8 cellular contexts compared by ENCODE assay signal in the genomic region with DNA sequence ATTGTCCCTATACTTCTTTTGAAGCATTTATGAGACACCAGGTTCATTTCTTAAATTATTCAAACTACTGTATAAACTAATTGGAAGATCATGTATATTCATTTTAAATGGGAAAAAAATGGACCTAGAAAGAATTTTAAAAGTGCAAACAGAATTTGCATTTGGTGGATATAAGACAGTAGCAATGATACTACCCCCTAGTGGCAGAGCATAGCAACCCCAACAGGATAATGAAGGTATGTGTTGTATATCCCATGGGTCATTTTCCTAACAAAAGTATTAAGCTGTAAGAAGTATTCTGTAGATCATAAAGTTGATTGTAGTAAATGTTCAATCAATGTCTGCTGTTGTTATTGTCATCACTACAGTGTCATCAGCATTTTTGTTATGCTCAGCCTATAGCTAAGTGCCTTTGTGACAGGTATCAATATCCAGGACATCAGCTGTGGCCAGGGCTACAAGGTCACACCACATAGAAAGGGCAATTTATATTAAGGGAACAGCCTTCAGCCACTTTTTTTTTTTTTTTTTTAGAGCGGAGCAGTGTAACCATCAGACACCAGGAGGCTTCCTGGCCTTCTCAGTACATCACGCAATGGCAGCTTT.
A peak's percentile ranks its signal among the peaks of the same experiment; 100 is the strongest.
DNase-seq lines count a peak whose midpoint lies in the region; ATAC-seq and TF ChIP-seq lines count a peak whose summit lies in the region.

No MANE protein-coding gene starts in this region.

- H3K27ac Mint-ChIP-seq in CD14-positive monocyte = no peak overlapping the region
- H3K27ac Mint-ChIP-seq in activated T-helper 17 cell treated with anti-CD3 and anti-CD28 coated beads, Interleukin-2, amount 50 U/mL, for 72 hours = no peak overlapping the region
- no peak overlapping the region for H3K27ac Mint-ChIP-seq in stimulated activated naive CD8-positive, alpha-beta T cell treated with anti-CD3 and anti-CD28 coated beads, Interleukin-15, amount 100 ng/mL, for 72 hours

- intact Hi-C loops in CD14-positive monocyte (cut with micrococcal nuclease) = loop anchor here in 1 of 2 donors (10.0 kb wide), 1 partner anchor 455 kb away; no protein-coding TSS in a partner anchor

- no peaks in the 10 kb centered on the region for H3K36me3 Mint-ChIP-seq in CD14-positive monocyte
- H3K36me3 Mint-ChIP-seq in activated T-helper 17 cell treated with anti-CD3 and anti-CD28 coated beads, Interleukin-2, amount 50 U/mL, for 72 hours (ENCODE audit: low read depth) = no peaks in the 10 kb centered on the region

- DNase-seq in CD14-positive monocyte (ENCODE audit: low spot score) (no peak), NCI-H345 treated with DMSO at 0.1 percent for 48 hours (lab: John Stamatoyannopoulos, UW; ENCODE audit: unreplicated experiment) (peak; percentile 22), iPS DF 19.7 (ENCODE audit: low read depth, low spot score) (peak; percentile 9), epidermal melanocyte (ENCODE audit: insufficient read length, low spot score) (no peak)
- DNase-seq in stimulated activated naive CD8-positive, alpha-beta T cell treated with anti-CD3 and anti-CD28 coated beads, Interleukin-15, amount 100 ng/mL, for 72 hours = peak; percentile 12 to 13

- H3K9me3 Mint-ChIP-seq in CD14-positive monocyte = no peaks in the 10 kb centered on the region
- no peaks in the 10 kb centered on the region for H3K9me3 Mint-ChIP-seq in activated T-helper 17 cell treated with anti-CD3 and anti-CD28 coated beads, Interleukin-2, amount 50 U/mL, for 72 hours
- no peaks in the 10 kb centered on the region for H3K9me3 Mint-ChIP-seq in stimulated activated naive CD8-positive, alpha-beta T cell treated with anti-CD3 and anti-CD28 coated beads, Interleukin-15, amount 100 ng/mL, for 72 hours

- TF ChIP-seq CTCF in CD14-positive monocyte (IDR thresholded peaks at IDR 0.05) (peak; percentile 90), GM12874 (IDR thresholded peaks at IDR 0.05; ENCODE audit: insufficient read depth, low read depth, low read length) (peak; percentile 68)

- H3K27me3 Mint-ChIP-seq in CD14-positive monocyte (ENCODE audit: low read depth in 3 of 3) = peaks cover 0 to 4% (median 3%) of the 10 kb centered on the region in 3 donors
- peaks cover 25% of the 10 kb centered on the region for H3K27me3 Mint-ChIP-seq in activated T-helper 17 cell treated with anti-CD3 and anti-CD28 coated beads, Interleukin-2, amount 50 U/mL, for 72 hours
- H3K27me3 Mint-ChIP-seq in stimulated activated naive CD8-positive, alpha-beta T cell treated with anti-CD3 and anti-CD28 coated beads, Interleukin-15, amount 100 ng/mL, for 72 hours = peaks cover 28% of the 10 kb centered on the region

- ATAC-seq in activated T-helper 17 cell treated with anti-CD3 and anti-CD28 coated beads, Interleukin-2, amount 50 U/mL, for 72 hours (replicated peaks) = peak; percentile 51
- peak; percentile 58 for ATAC-seq in stimulated activated naive CD8-positive, alpha-beta T cell treated with anti-CD3 and anti-CD28 coated beads, Interleukin-15, amount 100 ng/mL, for 72 hours
- no peak for ATAC-seq in GM18858 (IDR thresholded peaks at IDR 0.05; ENCODE audit: unreplicated experiment)

- H3K4me1 Mint-ChIP-seq in CD14-positive monocyte = no peaks in the 10 kb centered on the region
- H3K4me1 Mint-ChIP-seq in activated T-helper 17 cell treated with anti-CD3 and anti-CD28 coated beads, Interleukin-2, amount 50 U/mL, for 72 hours = no peaks in the 10 kb centered on the region
- no peaks in the 10 kb centered on the region for H3K4me1 Mint-ChIP-seq in stimulated activated naive CD8-positive, alpha-beta T cell treated with anti-CD3 and anti-CD28 coated beads, Interleukin-15, amount 100 ng/mL, for 72 hours

- no peak overlapping the region for H3K4me3 Mint-ChIP-seq in CD14-positive monocyte
- no peak overlapping the region for H3K4me3 Mint-ChIP-seq in activated T-helper 17 cell treated with anti-CD3 and anti-CD28 coated beads, Interleukin-2, amount 50 U/mL, for 72 hours
- no peak overlapping the region for H3K4me3 Mint-ChIP-seq in stimulated activated naive CD8-positive, alpha-beta T cell treated with anti-CD3 and anti-CD28 coated beads, Interleukin-15, amount 100 ng/mL, for 72 hours

Comparison
In these comparisons a context has a peak if more than half of its experiments do, and no peak if none do; other contexts are left out.
1. DNase-seq: peak in NCI-H345 treated with DMSO at 0.1 percent for 48 hours (single experiment), iPS DF 19.7 (single experiment) and stimulated activated naive CD8-positive, alpha-beta T cell treated with anti-CD3 and anti-CD28 coated beads, Interleukin-15, amount 100 ng/mL, for 72 hours (2 of 2); none in CD14-positive monocyte (single experiment) and epidermal melanocyte (single experiment).